9 cellular contexts compared by ENCODE assay signal in the genomic region with DNA sequence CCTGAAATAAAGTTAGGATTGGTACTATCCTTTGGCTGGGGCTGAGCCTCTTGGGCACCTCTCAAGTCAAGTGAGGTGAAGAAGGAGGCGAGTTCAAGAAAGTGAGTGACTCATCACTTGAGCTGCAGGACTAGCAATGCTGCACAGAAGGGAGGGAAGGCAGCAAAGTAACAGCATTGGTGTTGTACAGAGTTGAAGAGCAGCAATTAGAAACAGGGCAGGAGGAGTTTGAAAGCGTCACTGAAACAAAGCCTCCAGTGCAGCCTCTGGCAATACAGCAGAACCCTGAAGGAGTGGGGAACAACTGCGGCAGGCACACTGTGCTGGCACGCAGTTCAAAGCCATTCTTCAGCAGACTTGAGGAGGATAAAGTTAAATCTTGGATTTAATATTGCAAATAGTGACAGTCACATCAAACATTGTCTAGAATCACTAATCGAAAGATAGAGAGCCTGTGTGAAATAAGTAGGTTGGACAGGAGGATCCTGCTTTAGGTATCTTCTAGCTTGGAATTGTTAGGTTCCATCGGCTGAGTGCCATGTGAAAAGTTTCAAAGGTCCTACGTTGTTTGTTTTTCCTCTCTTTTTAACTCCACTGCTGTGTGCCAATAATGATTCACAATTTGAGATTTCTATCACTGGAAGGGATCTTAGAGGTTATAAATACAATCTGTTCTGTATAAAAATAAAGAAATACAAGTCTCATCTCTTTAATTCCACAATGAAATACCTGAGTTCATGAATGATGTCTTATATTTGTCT.
A peak's percentile ranks its signal among the peaks of the same experiment; 100 is the strongest.
DNase-seq lines count a peak whose midpoint lies in the region; TF ChIP-seq lines count a peak whose summit lies in the region.
"Had no signal": no experiment of that assay in that cellular context is flagged by ENCODE, and none has a peak within 500 bp of the region (broad histone marks: within the 10 kb centered on the region; RNA-seq: fewer than 3 reads in every experiment).

No MANE protein-coding gene starts in this region.

- no peak overlapping the region for H3K4me3 Mint-ChIP-seq in progenitor cell of endocrine pancreas (ENCODE audit: low read depth)
- no peak overlapping the region for H3K4me3 Mint-ChIP-seq in immature natural killer cell

- H3K27ac Mint-ChIP-seq in progenitor cell of endocrine pancreas (peak overlapping the region; percentile 39), immature natural killer cell (no peak overlapping the region)

- no peaks in the 10 kb centered on the region for H3K27me3 Mint-ChIP-seq in progenitor cell of endocrine pancreas
- H3K27me3 Mint-ChIP-seq in immature natural killer cell (ENCODE audit: low read depth in 3 of 3): peaks cover 0 to 2% (median 0%) of the 10 kb centered on the region in 3 donors

- H3K36me3 Mint-ChIP-seq in progenitor cell of endocrine pancreas (ENCODE audit: insufficient read depth) (no peaks in the 10 kb centered on the region), immature natural killer cell (no peaks in the 10 kb centered on the region)

- H3K4me1 Mint-ChIP-seq in progenitor cell of endocrine pancreas (ENCODE audit: low read depth) (peaks cover 12% of the 10 kb centered on the region), immature natural killer cell (no peaks in the 10 kb centered on the region)

- no peak for TF ChIP-seq POLR2A in erythroblast (IDR thresholded peaks at IDR 0.05; ENCODE audit: low read length)

- H3K9me3 Mint-ChIP-seq in progenitor cell of endocrine pancreas (ENCODE audit: low read depth) (no peaks in the 10 kb centered on the region), immature natural killer cell (peaks cover 3 to 44% (median 15%) of the 10 kb centered on the region in 6 donors)

- no peak for TF ChIP-seq CTCF in progenitor cell of endocrine pancreas (IDR thresholded peaks at IDR 0.05; ENCODE audit: unreplicated experiment)

- DNase-seq in ELR (ENCODE audit: low read depth): peak; percentile 66
- peak; percentile 11 for DNase-seq in NCI-H2227 treated with DMSO at 0.1 percent for 48 hours (lab: John Stamatoyannopoulos, UW)
- peak; percentile 24 for DNase-seq in erythroblast (lab: John Stamatoyannopoulos, UW)
- no peak for DNase-seq in progenitor cell of endocrine pancreas (ENCODE audit: low spot score, unreplicated experiment)
- DNase-seq in immature natural killer cell: no peak
- DNase-seq in SHP77 (lab: John Stamatoyannopoulos, UW): no peak
- DNase-seq in activated effector memory CD4-positive, alpha-beta T cell treated with anti-CD3 and anti-CD28 coated beads, Interleukin-2, amount 50 U/mL, for 16 hours: no peak
- DNase-seq in stimulated activated naive CD4-positive, alpha-beta T cell treated with Interleukin-2 at 50 U/mL for 16 hours (lab: John Stamatoyannopoulos, UW): no peak
- DNase-seq: WERI-Rb-1 had no signal

Comparison
In these comparisons a context has a peak if more than half of its experiments do, and no peak if none do; other contexts are left out.
1. DNase-seq: peak in ELR (single experiment), NCI-H2227 treated with DMSO at 0.1 percent for 48 hours (single experiment) and erythroblast (2 of 2); none in progenitor cell of endocrine pancreas (single experiment), immature natural killer cell (0 of 3), SHP77 (0 of 2), activated effector memory CD4-positive, alpha-beta T cell treated with anti-CD3 and anti-CD28 coated beads, Interleukin-2, amount 50 U/mL, for 16 hours (single experiment) and stimulated activated naive CD4-positive, alpha-beta T cell treated with Interleukin-2 at 50 U/mL for 16 hours (single experiment).